37 cellular contexts compared by ENCODE assay signal in the genomic region with DNA sequence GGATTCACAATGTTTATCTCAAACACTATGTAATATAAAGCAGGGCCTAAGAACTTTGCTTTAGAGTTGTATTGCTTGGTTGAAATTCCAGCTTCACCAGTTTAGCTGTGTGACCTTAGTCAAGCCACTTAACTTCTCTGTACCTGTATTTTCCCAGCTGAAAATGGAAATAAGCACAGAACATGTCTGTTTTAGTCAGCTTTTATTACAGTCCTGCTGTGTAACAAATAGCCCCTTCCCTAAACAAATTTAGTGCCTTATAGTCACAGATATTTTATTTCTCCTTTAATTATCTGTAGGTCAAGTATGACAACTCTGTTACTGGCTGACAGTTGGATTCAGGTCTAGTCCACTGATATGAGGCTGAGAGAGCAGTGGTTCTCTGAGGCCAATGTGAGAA.
"Had no signal": no experiment of that assay in that cellular context is flagged by ENCODE, and none has a peak within 500 bp of the region (broad histone marks: within the 10 kb centered on the region; RNA-seq: fewer than 3 reads in every experiment).

No MANE protein-coding gene starts in this region.

- ATAC-seq: activated CD4-positive, alpha-beta T cell treated with anti-CD3 and anti-CD28 coated beads for 36 hours; activated CD4-positive, CD25-positive, alpha-beta regulatory T cell treated with anti-CD3 and anti-CD28 coated beads, Interleukin-2, amount 50 U/mL, for 24 hours; activated naive CD4-positive, alpha-beta T cell treated with anti-CD3 and anti-CD28 coated beads, Interleukin-2, amount 50 U/mL, for 72 hours; activated T-cell treated with anti-CD3 and anti-CD28 coated beads, Interleukin-2, amount 50 U/mL, for 4 hours; activated T-cell treated with anti-CD3 and anti-CD28 coated beads, Interleukin-2, amount 50 U/mL, for 72 hours; activated T-helper 17 cell treated with anti-CD3 and anti-CD28 coated beads, Interleukin-2, amount 50 U/mL, for 72 hours; body of pancreas had no signal

- H3K36me3 ChIP-seq: adrenal gland, brain microvascular endothelial cell, breast epithelium had no signal

- H3K4me3 Mint-ChIP-seq: activated CD4-positive, alpha-beta memory T cell treated with anti-CD3 and anti-CD28 coated beads, Interleukin-2, amount 10 ng/mL, durations not matched to agents 7 days and 5 days; activated CD4-positive, alpha-beta T cell treated with anti-CD3 and anti-CD28 coated beads for 36 hours; activated CD4-positive, alpha-beta T cell treated with anti-CD3 and anti-CD28 coated beads, Interleukin-2, amount 10 ng/mL, durations not matched to agents 7 days and 5 days; activated naive CD4-positive, alpha-beta T cell treated with anti-CD3 and anti-CD28 coated beads for 36 hours; activated naive CD8-positive, alpha-beta T cell treated with anti-CD3 and anti-CD28 coated beads for 36 hours; activated T-cell treated with anti-CD3 and anti-CD28 coated beads, Interleukin-2, amount 50 U/mL, for 4 hours; activated T-cell treated with anti-CD3 and anti-CD28 coated beads, Interleukin-2, amount 50 U/mL, for 72 hours; activated T-helper 1 cell treated with anti-CD3 and anti-CD28 coated beads, Interleukin-12 subunit alpha, Interleukin-12 subunit beta, Interleukin-2, Interleukin-4 antibody, amounts not matched to agents 30 ng/mL and 10 ng/mL and 1 ng/mL, durations not matched to agents 14 hours and 24 hours and 36 hours; activated T-helper 17 cell treated with anti-CD3 and anti-CD28 coated beads, Interleukin-2, amount 50 U/mL, for 72 hours; T-helper 1 cell treated with Interleukin-12 subunit alpha and Interleukin-12 subunit beta and Interleukin-4 antibody, amounts not matched to agents 30 μg/mL and 1 μg/mL, for 36 hours; T-helper 2 cell treated with Interferon-gamma antibody and Interleukin-4, amounts not matched to agents 5 μg/mL and 100 μg/mL, for 36 hours had no signal

- H3K4me3 ChIP-seq: adrenal gland, body of pancreas, breast epithelium had no signal

- H3K27ac Mint-ChIP-seq: activated CD4-positive, alpha-beta memory T cell treated with anti-CD3 and anti-CD28 coated beads, Interleukin-2, amount 10 ng/mL, durations not matched to agents 7 days and 5 days; activated CD4-positive, alpha-beta T cell treated with anti-CD3 and anti-CD28 coated beads for 36 hours; activated CD4-positive, alpha-beta T cell treated with anti-CD3 and anti-CD28 coated beads, Interleukin-2, amount 10 ng/mL, durations not matched to agents 7 days and 5 days; activated naive CD4-positive, alpha-beta T cell treated with anti-CD3 and anti-CD28 coated beads for 36 hours; activated naive CD4-positive, alpha-beta T cell treated with anti-CD3 and anti-CD28 coated beads, Interleukin-2, amount 50 U/mL, for 72 hours; activated naive CD8-positive, alpha-beta T cell treated with anti-CD3 and anti-CD28 coated beads for 36 hours; activated T-cell treated with anti-CD3 and anti-CD28 coated beads, Interleukin-2, amount 50 U/mL, for 72 hours; activated T-helper 1 cell treated with anti-CD3 and anti-CD28 coated beads, Interleukin-12 subunit alpha, Interleukin-12 subunit beta, Interleukin-2, Interleukin-4 antibody, amounts not matched to agents 30 ng/mL and 10 ng/mL and 1 ng/mL, durations not matched to agents 14 hours and 24 hours and 36 hours; activated T-helper 17 cell treated with anti-CD3 and anti-CD28 coated beads, Interleukin-2, amount 50 U/mL, for 72 hours; T-helper 1 cell treated with Interleukin-12 subunit alpha and Interleukin-12 subunit beta and Interleukin-4 antibody, amounts not matched to agents 30 μg/mL and 1 μg/mL, for 36 hours; T-helper 2 cell treated with Interferon-gamma antibody and Interleukin-4, amounts not matched to agents 5 μg/mL and 100 μg/mL, for 36 hours had no signal

- H3K9me3 ChIP-seq: adrenal gland, body of pancreas, breast epithelium had no signal

- H3K36me3 Mint-ChIP-seq: activated naive CD8-positive, alpha-beta T cell treated with anti-CD3 and anti-CD28 coated beads for 36 hours had no signal

- H3K4me1 Mint-ChIP-seq: activated CD4-positive, alpha-beta memory T cell treated with anti-CD3 and anti-CD28 coated beads, Interleukin-2, amount 10 ng/mL, durations not matched to agents 7 days and 5 days; activated CD4-positive, alpha-beta T cell treated with anti-CD3 and anti-CD28 coated beads for 36 hours; activated CD4-positive, alpha-beta T cell treated with anti-CD3 and anti-CD28 coated beads, Interleukin-2, amount 10 ng/mL, durations not matched to agents 7 days and 5 days; activated naive CD8-positive, alpha-beta T cell treated with anti-CD3 and anti-CD28 coated beads for 36 hours; activated T-helper 17 cell treated with anti-CD3 and anti-CD28 coated beads, Interleukin-2, amount 50 U/mL, for 72 hours had no signal

- DNase-seq: activated CD4-positive, alpha-beta memory T cell treated with anti-CD3 and anti-CD28 coated beads, Interleukin-2, amount 10 ng/mL, durations not matched to agents 7 days and 5 days; activated CD4-positive, alpha-beta T cell treated with anti-CD3 and anti-CD28 coated beads for 1 hour; activated CD4-positive, alpha-beta T cell treated with anti-CD3 and anti-CD28 coated beads for 36 hours; activated CD4-positive, alpha-beta T cell treated with anti-CD3 and anti-CD28 coated beads for 48 hours; activated CD4-positive, alpha-beta T cell treated with anti-CD3 and anti-CD28 coated beads, Interleukin-2, amount 10 ng/mL, durations not matched to agents 7 days and 5 days; activated CD4-positive, alpha-beta T cell treated with anti-CD3 and anti-CD28 coated beads, Interleukin-2, amount 50 U/mL, for 48 hours; activated CD4-positive, CD25-positive, alpha-beta regulatory T cell; activated CD8-positive, alpha-beta memory T cell treated with anti-CD3 and anti-CD28 coated beads, Interleukin-2, amount 50 U/mL, for 4 hours; activated effector memory CD4-positive, alpha-beta T cell treated with anti-CD3 and anti-CD28 coated beads, Interleukin-2, amount 50 U/mL, for 16 hours; activated gamma-delta T cell treated with Interleukin-2 at 50 U/mL for 16 hours; activated naive CD4-positive, alpha-beta T cell; activated naive CD4-positive, alpha-beta T cell treated with anti-CD3 and anti-CD28 coated beads for 36 hours; activated naive CD4-positive, alpha-beta T cell treated with anti-CD3 and anti-CD28 coated beads, Interleukin-2, amount 50 U/mL, for 16 hours; activated naive CD8-positive, alpha-beta T cell treated with anti-CD3 and anti-CD28 coated beads for 36 hours; activated T-cell treated with anti-CD3 and anti-CD28 coated beads for 4 hours; activated T-cell treated with anti-CD3 and anti-CD28 coated beads, Interleukin-2, amount 50 U/mL, for 1 hour; activated T-cell treated with anti-CD3 and anti-CD28 coated beads, Interleukin-2, amount 50 U/mL, for 4 hours; activated T-cell treated with anti-CD3 and anti-CD28 coated beads, Interleukin-2, amount 50 U/mL, for 72 hours; adrenal gland; amniotic stem cell; aorta; body of pancreas; brain microvascular endothelial cell; central memory CD4-positive, alpha-beta T cell; T-helper 2 cell; T-helper 9 cell had no signal

- H3K9me3 Mint-ChIP-seq: activated CD4-positive, alpha-beta memory T cell treated with anti-CD3 and anti-CD28 coated beads, Interleukin-2, amount 10 ng/mL, durations not matched to agents 7 days and 5 days; activated naive CD8-positive, alpha-beta T cell treated with anti-CD3 and anti-CD28 coated beads for 36 hours had no signal

- H3K4me1 ChIP-seq: adrenal gland, body of pancreas, breast epithelium had no signal

- FAIRE-seq: astrocyte, colon, TTC549 had no signal

- H3K27ac ChIP-seq: adrenal gland, body of pancreas, brain microvascular endothelial cell, breast epithelium, VCaP had no signal
